23 cellular contexts compared by ENCODE assay signal in the genomic region with DNA sequence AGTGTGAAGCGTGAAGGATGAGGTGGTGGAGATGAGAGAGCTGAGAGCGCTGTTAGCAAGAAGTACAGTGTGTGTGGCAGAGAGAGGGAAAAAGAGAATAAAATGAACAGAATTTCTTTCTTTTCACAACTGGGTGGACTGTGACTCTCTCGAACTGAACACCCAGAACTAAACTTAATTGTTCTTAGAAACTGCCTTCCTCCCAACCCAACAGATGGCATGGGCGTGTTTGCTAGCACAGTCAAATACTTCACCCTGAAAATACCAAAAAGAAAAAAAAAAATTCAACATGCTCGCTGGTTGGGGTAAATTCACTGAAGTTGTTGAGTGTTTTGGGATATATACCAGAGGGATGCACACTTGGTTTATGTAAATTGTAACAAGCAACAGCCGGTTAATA.
DNase-seq lines count a peak whose midpoint lies in the region; ATAC-seq, FAIRE-seq and TF ChIP-seq lines count a peak whose summit lies in the region.
"Had no signal": no experiment of that assay in that cellular context is flagged by ENCODE, and none has a peak within 500 bp of the region (broad histone marks: within the 10 kb centered on the region; RNA-seq: fewer than 3 reads in every experiment).

No MANE protein-coding gene starts in this region.

- H3K4me3 ChIP-seq in neural progenitor cell: no peak overlapping the region
- H3K4me3 ChIP-seq: A549; BLaER1 treated with 17β-estradiol and CSF1 and Interleukin-3, amounts not matched to agents 10 nM and 100 nM; GM23338 had no signal

- POLR2A ChIA-PET in WTC11 (lab: Charles Lee): interaction anchor here (0.7 kb wide), 1 partner anchor 46 kb away, joined by 3 read pairs; no protein-coding TSS in a partner anchor

- no peak overlapping the region for H3K27ac ChIP-seq in neural progenitor cell
- H3K27ac ChIP-seq: A549; BLaER1 treated with 17β-estradiol and CSF1 and Interleukin-3, amounts not matched to agents 10 nM and 100 nM had no signal

- no peaks in the 10 kb centered on the region for H3K27me3 ChIP-seq in neural progenitor cell
- H3K27me3 ChIP-seq: BLaER1 treated with 17β-estradiol and CSF1 and Interleukin-3, amounts not matched to agents 10 nM and 100 nM had no signal

- H2AFZ ChIP-seq in neural progenitor cell (replicated peaks): no peak overlapping the region
- H2AFZ ChIP-seq: GM23338 had no signal

- ATAC-seq in WTC11 (no peak), HG03175 (IDR thresholded peaks at IDR 0.05; ENCODE audit: unreplicated experiment) (no peak)
- ATAC-seq: A549, GM23338 had no signal

- H3K36me3 Mint-ChIP-seq in WTC11 (peaks cover 2% of the 10 kb centered on the region; the same call in 1 of the 2 replicates), neural progenitor cell (peaks cover 29% of the 10 kb centered on the region), glutamatergic neuron (ENCODE audit: unreplicated experiment) (no peaks in the 10 kb centered on the region)

- no peaks in the 10 kb centered on the region for H3K27me3 Mint-ChIP-seq in WTC11 (ENCODE audit: low read depth)
- peaks cover 2% of the 10 kb centered on the region for H3K27me3 Mint-ChIP-seq in neural progenitor cell (ENCODE audit: insufficient read depth, low read depth)
- H3K27me3 Mint-ChIP-seq in glutamatergic neuron (ENCODE audit: unreplicated experiment): no peaks in the 10 kb centered on the region
- H3K27me3 Mint-ChIP-seq: CD4-positive, alpha-beta T cell had no signal

- H3K4me3 Mint-ChIP-seq in WTC11: no peak overlapping the region
- no peak overlapping the region for H3K4me3 Mint-ChIP-seq in neural progenitor cell
- no peak overlapping the region for H3K4me3 Mint-ChIP-seq in glutamatergic neuron (ENCODE audit: unreplicated experiment)
- H3K4me3 Mint-ChIP-seq: CD4-positive, alpha-beta T cell; GM23338 had no signal

- H3F3A ChIP-seq in neural progenitor cell (ENCODE audit: low read depth): peaks cover 43% of the 10 kb centered on the region

- CTCF ChIA-PET in WTC11 (lab: Charles Lee): no interaction called here

- peak overlapping the region; percentile 26 for H3K27ac Mint-ChIP-seq in WTC11
- H3K27ac Mint-ChIP-seq in neural progenitor cell: peak overlapping the region; percentile 34
- no peak overlapping the region for H3K27ac Mint-ChIP-seq in glutamatergic neuron (ENCODE audit: unreplicated experiment)
- H3K27ac Mint-ChIP-seq: CD4-positive, alpha-beta T cell; GM23338 had no signal

- H3K4me1 Mint-ChIP-seq in WTC11 (peaks cover 82% of the 10 kb centered on the region), neural progenitor cell (peaks cover 57% of the 10 kb centered on the region), glutamatergic neuron (ENCODE audit: low read depth, unreplicated experiment) (peaks cover 13% of the 10 kb centered on the region)

- H3K36me3 ChIP-seq in neural progenitor cell: no peaks in the 10 kb centered on the region
- H3K36me3 ChIP-seq: BLaER1 treated with 17β-estradiol and CSF1 and Interleukin-3, amounts not matched to agents 10 nM and 100 nM had no signal

- no peak for FAIRE-seq in urothelium cell line (lab: Jason Lieb, UNC)
- FAIRE-seq: A549, D721Med, GM12891 had no signal

- H3K79me2 ChIP-seq in neural progenitor cell (ENCODE audit: low read depth): no peaks in the 10 kb centered on the region

- peaks cover 54% of the 10 kb centered on the region for H3K4me1 ChIP-seq in neural progenitor cell
- H3K4me1 ChIP-seq: A549 had no signal

- no peaks in the 10 kb centered on the region for H3K9me3 ChIP-seq in neural progenitor cell (ENCODE audit: low read depth)
- H3K9me3 ChIP-seq: A549; BLaER1 treated with 17β-estradiol and CSF1 and Interleukin-3, amounts not matched to agents 10 nM and 100 nM; SK-N-SH had no signal

- TF ChIP-seq CTCF in WTC11 (IDR thresholded peaks at IDR 0.05): no peak
- TF ChIP-seq CTCF in neural progenitor cell (IDR thresholded peaks at IDR 0.05): no peak
- TF ChIP-seq CTCF in glutamatergic neuron (IDR thresholded peaks at IDR 0.05; ENCODE audit: partially characterized antibody, unreplicated experiment): no peak

- peak; percentile 19 for DNase-seq in DMS 273 treated with DMSO at 0.1 percent for 48 hours (lab: John Stamatoyannopoulos, UW)
- DNase-seq in NCI-H2171 (lab: John Stamatoyannopoulos, UW): peak; percentile 83
- no peak for DNase-seq in WTC11 (ENCODE audit: low spot score)
- no peak for DNase-seq in neural progenitor cell (ENCODE audit: low spot score)
- no peak for DNase-seq in glutamatergic neuron
- no peak for DNase-seq in urothelium cell line (ENCODE audit: low spot score)
- DNase-seq: AML-193; CD4-positive, alpha-beta T cell; GF-D8; HCEC 1CT; IMR-90; KG1; MM.1S; NCI-H1417; NCI-H187; NCI-H774; SK-N-SH had no signal

- H4K20me1 ChIP-seq in neural progenitor cell (ENCODE audit: low read depth): no peaks in the 10 kb centered on the region
- H4K20me1 ChIP-seq: BLaER1 treated with 17β-estradiol and CSF1 and Interleukin-3, amounts not matched to agents 10 nM and 100 nM had no signal

- H3K9ac ChIP-seq in neural progenitor cell: no peak overlapping the region
- H3K9ac ChIP-seq: BLaER1 treated with 17β-estradiol and CSF1 and Interleukin-3, amounts not matched to agents 10 nM and 100 nM; SK-N-SH had no signal

- peak overlapping the region; percentile 19 for H3K4me2 ChIP-seq in neural progenitor cell
- H3K4me2 ChIP-seq: A549; BLaER1 treated with 17β-estradiol and CSF1 and Interleukin-3, amounts not matched to agents 10 nM and 100 nM; GM23338; SK-N-SH had no signal

- peaks cover 4% of the 10 kb centered on the region; the same call in 1 of the 2 replicates for H3K9me3 Mint-ChIP-seq in WTC11
- H3K9me3 Mint-ChIP-seq in neural progenitor cell: peaks cover 2% of the 10 kb centered on the region
- peaks cover 2% of the 10 kb centered on the region for H3K9me3 Mint-ChIP-seq in glutamatergic neuron (ENCODE audit: unreplicated experiment)
- H3K9me3 Mint-ChIP-seq: CD4-positive, alpha-beta T cell; GM23338 had no signal

TF ChIP-seq in WTC11, 78 proteins besides CTCF, POLR2A, EP300 and RAD21:
- TF ChIP-seq EMX1 (CRISPR knock-in tag; IDR thresholded peaks at IDR 0.05): no peak
- TF ChIP-seq TCF7 (CRISPR knock-in tag; IDR thresholded peaks at IDR 0.05; ENCODE audit: low read depth): no peak
- no peak for TF ChIP-seq MXD4 (CRISPR knock-in tag; IDR thresholded peaks at IDR 0.05; ENCODE audit: borderline replicate concordance)
- TF ChIP-seq NR1H2 (CRISPR knock-in tag; IDR thresholded peaks at IDR 0.05): no peak
- TF ChIP-seq ESRRA (CRISPR knock-in tag; IDR thresholded peaks at IDR 0.05; ENCODE audit: borderline replicate concordance): no peak
- TF ChIP-seq, protein P1, sequence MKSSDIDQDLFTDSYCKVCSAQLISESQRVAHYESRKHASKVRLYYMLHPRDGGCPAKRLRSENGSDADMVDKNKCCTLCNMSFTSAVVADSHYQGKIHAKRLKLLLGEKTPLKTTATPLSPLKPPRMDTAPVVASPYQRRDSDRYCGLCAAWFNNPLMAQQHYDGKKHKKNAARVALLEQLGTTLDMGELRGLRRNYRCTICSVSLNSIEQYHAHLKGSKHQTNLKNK (CRISPR knock-in tag; IDR thresholded peaks at IDR 0.05): no peak
- TF ChIP-seq, protein P2, sequence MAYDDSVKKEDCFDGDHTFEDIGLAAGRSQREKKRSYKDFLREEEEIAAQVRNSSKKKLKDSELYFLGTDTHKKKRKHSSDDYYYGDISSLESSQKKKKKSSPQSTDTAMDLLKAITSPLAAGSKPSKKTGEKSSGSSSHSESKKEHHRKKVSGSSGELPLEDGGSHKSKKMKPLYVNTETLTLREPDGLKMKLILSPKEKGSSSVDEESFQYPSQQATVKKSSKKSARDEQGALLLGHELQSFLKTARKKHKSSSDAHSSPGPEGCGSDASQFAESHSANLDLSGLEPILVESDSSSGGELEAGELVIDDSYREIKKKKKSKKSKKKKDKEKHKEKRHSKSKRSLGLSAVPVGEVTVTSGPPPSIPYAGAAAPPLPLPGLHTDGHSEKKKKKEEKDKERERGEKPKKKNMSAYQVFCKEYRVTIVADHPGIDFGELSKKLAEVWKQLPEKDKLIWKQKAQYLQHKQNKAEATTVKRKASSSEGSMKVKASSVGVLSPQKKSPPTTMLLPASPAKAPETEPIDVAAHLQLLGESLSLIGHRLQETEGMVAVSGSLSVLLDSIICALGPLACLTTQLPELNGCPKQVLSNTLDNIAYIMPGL (CRISPR knock-in tag; IDR thresholded peaks at IDR 0.05): no peak
- TF ChIP-seq NR3C1 (CRISPR knock-in tag; conservative IDR thresholded peaks at IDR 0.05; ENCODE audit: low read depth): no peak
- no peak for TF ChIP-seq SOX15 (CRISPR knock-in tag; IDR thresholded peaks at IDR 0.05)
- no peak for TF ChIP-seq JAZF1 (CRISPR knock-in tag; IDR thresholded peaks at IDR 0.05)
TF ChIP-seq in WTC11: peak in this region for 0.

Comparison
In these comparisons a context has a peak if more than half of its experiments do, and no peak if none do; other contexts are left out.
1. DNase-seq: peak in DMS 273 treated with DMSO at 0.1 percent for 48 hours (single experiment) and NCI-H2171 (single experiment); none in WTC11 (single experiment), neural progenitor cell (single experiment), glutamatergic neuron (single experiment) and urothelium cell line (single experiment).